Comparison of ENCODE assay signal across 12 cellular contexts in the genomic region with DNA sequence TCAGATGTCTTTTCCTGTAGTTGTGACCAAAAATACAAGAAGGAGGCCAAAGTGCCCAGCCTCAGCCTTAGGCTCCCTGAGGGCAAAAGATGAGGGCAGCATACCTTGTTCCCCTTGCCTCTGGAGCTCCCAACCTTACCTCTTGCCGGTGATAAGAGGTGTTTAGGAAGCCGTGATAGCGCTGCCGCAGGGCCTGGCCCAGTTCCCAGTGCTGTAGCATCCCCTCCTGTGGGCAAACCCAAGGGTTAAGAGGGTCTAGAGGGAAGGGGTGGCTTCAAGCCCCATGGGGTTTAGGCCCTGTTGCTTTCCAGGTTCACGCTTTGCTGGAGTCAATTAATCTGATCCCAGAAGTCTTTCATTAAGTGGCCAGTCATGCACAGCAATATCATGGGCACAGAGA. TPM values are rescaled to one million over a fixed set of nuclear protein-coding genes. Genes with fewer than 3 reads are reported as not detected.
DNase-seq lines count a peak whose midpoint lies in the region; ATAC-seq and TF ChIP-seq lines count a peak whose summit lies in the region.
"Had no signal": no experiment of that assay in that cellular context is flagged by ENCODE, and none has a peak within 500 bp of the region (broad histone marks: within the 10 kb centered on the region; RNA-seq: fewer than 3 reads in every experiment).

No MANE protein-coding gene starts in this region.

- peak overlapping the region; percentile 82 for H3K4me2 ChIP-seq in hepatocyte

- H3K4me1 ChIP-seq in hepatocyte (ENCODE audit: insufficient read depth), result peaks cover 8% of the 10 kb centered on the region
- H3K4me1 ChIP-seq in skeletal muscle tissue (ENCODE audit: control insufficient read depth in 3 of 3, insufficient read depth in 3 of 3, low read length in 3 of 3), result peaks cover 23 to 30% (median 27%) of the 10 kb centered on the region in 3 donors

- no peaks in the 10 kb centered on the region for H4K20me1 ChIP-seq in hepatocyte (ENCODE audit: insufficient read depth, poor library complexity, severe bottlenecking)

- no peak for TF ChIP-seq CTCF in hepatocyte (IDR thresholded peaks at IDR 0.05; ENCODE audit: poor library complexity)

- H3K36me3 Mint-ChIP-seq in T-helper 1 cell treated with Interleukin-12 subunit alpha and Interleukin-12 subunit beta and Interleukin-4 antibody, amounts not matched to agents 30 μg/mL and 1 μg/mL, for 36 hours (ENCODE audit: low read depth), result peaks cover 15% of the 10 kb centered on the region
- H3K36me3 Mint-ChIP-seq in T-helper 17 cell (ENCODE audit: low read depth), result no peaks in the 10 kb centered on the region

- H3K27me3 Mint-ChIP-seq in T-helper 1 cell treated with Interleukin-12 subunit alpha and Interleukin-12 subunit beta and Interleukin-4 antibody, amounts not matched to agents 30 μg/mL and 1 μg/mL, for 36 hours (ENCODE audit: low read depth), result no peaks in the 10 kb centered on the region
- H3K27me3 Mint-ChIP-seq in T-helper 17 cell, result no peaks in the 10 kb centered on the region

- H3K79me2 ChIP-seq in hepatocyte, result peaks cover 15% of the 10 kb centered on the region

- H3K9me3 Mint-ChIP-seq in T-helper 1 cell treated with Interleukin-12 subunit alpha and Interleukin-12 subunit beta and Interleukin-4 antibody, amounts not matched to agents 30 μg/mL and 1 μg/mL, for 36 hours, result no peaks in the 10 kb centered on the region

- H3K9ac ChIP-seq in skeletal muscle tissue (ENCODE audit: low read depth in 1 of 3, low read length in 3 of 3), result peak overlapping the region in 1 of 3 donors; percentile 97

- 89% methylated on average over 5 of the region's 5 CpGs for WGBS in hepatocyte (ENCODE audit: low lambda C conversion rate, missing lambda C conversion rate)

- H3K4me3 ChIP-seq in hepatocyte (no peak overlapping the region), skeletal muscle tissue (ENCODE audit: low read length in 3 of 3) (peak overlapping the region; percentile 92 to 100 (median 100))

- ATAC-seq in T-helper 17 cell (no peak), HG03439 (IDR thresholded peaks at IDR 0.05; ENCODE audit: unreplicated experiment) (no peak)

- H2AFZ ChIP-seq in hepatocyte, result no peak overlapping the region

- H3K9me3 ChIP-seq in T-helper 17 cell (ENCODE audit: control insufficient read depth, low read length, poor library complexity, severe bottlenecking) (no peaks in the 10 kb centered on the region), hepatocyte (ENCODE audit: low read depth) (no peaks in the 10 kb centered on the region), skeletal muscle tissue (ENCODE audit: control insufficient read depth in 3 of 3, low read length in 3 of 3) (no peaks in the 10 kb centered on the region)
- H3K9me3 ChIP-seq: tibial nerve had no signal

- no peaks in the 10 kb centered on the region for H3K9me2 ChIP-seq in hepatocyte (replicated peaks; ENCODE audit: insufficient read depth)

- no peaks in the 10 kb centered on the region for H3K27me3 ChIP-seq in hepatocyte
- no peaks in the 10 kb centered on the region for H3K27me3 ChIP-seq in skeletal muscle tissue (ENCODE audit: control insufficient read depth in 3 of 3, insufficient read depth in 3 of 3, low read length in 3 of 3)
- H3K27me3 ChIP-seq: tibial nerve had no signal

- peaks cover 16% of the 10 kb centered on the region for H3K4me1 Mint-ChIP-seq in T-helper 1 cell treated with Interleukin-12 subunit alpha and Interleukin-12 subunit beta and Interleukin-4 antibody, amounts not matched to agents 30 μg/mL and 1 μg/mL, for 36 hours (ENCODE audit: low read depth)
- H3K4me1 Mint-ChIP-seq in T-helper 17 cell, result peaks cover 16% of the 10 kb centered on the region

- H3K27ac ChIP-seq in hepatocyte (no peak overlapping the region), skeletal muscle tissue (ENCODE audit: low read depth, low read length) (no peak overlapping the region)

- H3K4me3 Mint-ChIP-seq in T-helper 1 cell treated with Interleukin-12 subunit alpha and Interleukin-12 subunit beta and Interleukin-4 antibody, amounts not matched to agents 30 μg/mL and 1 μg/mL, for 36 hours, result peak overlapping the region; percentile 95
- peak overlapping the region; percentile 99 for H3K4me3 Mint-ChIP-seq in T-helper 17 cell

- DNase-seq in T-helper 1 cell (no peak), T-helper 17 cell (no peak), hepatocyte (ENCODE audit: low spot score) (no peak), NCI-H524 treated with DMSO at 0.1 percent for 48 hours (lab: John Stamatoyannopoulos, UW) (no peak)
- DNase-seq in stimulated activated CD4-positive, alpha-beta T cell treated with anti-CD3 and anti-CD28 coated beads, Interleukin-2, amount 100 ng/mL, for 48 hours, result no peak
- DNase-seq: 8988T, NCI-H748 treated with DMSO at 0.1 percent for 48 hours, retina had no signal

- H3K36me3 ChIP-seq in hepatocyte (replicated peaks; ENCODE audit: insufficient read depth, low read depth) (no peaks in the 10 kb centered on the region), skeletal muscle tissue (ENCODE audit: control insufficient read depth in 3 of 3, insufficient read depth in 3 of 3, low read length in 3 of 3) (peaks cover 38 to 40% (median 39%) of the 10 kb centered on the region in 3 donors)

- H3K27ac Mint-ChIP-seq in T-helper 1 cell treated with Interleukin-12 subunit alpha and Interleukin-12 subunit beta and Interleukin-4 antibody, amounts not matched to agents 30 μg/mL and 1 μg/mL, for 36 hours, result peak overlapping the region; percentile 93
- H3K27ac Mint-ChIP-seq in T-helper 17 cell, result peak overlapping the region; percentile 2

RNA-seq across cellular contexts. Expression of gene ACP2, which starts 1.1 kb away (rescaled TPM):
- total RNA-seq in T-helper 17 cell, result 10 to 100 TPM; 19.6 to 23.1 TPM
- 31.5 and 40.3 TPM in 2 replicates for total RNA-seq in hepatocyte
- polyA plus RNA-seq in hepatocyte, result 26.5 and 29.6 TPM in 2 replicates
- 11.5 TPM for total RNA-seq in skeletal muscle tissue

RNA-seq across cellular contexts. Expression of gene NR1H3, which starts 10.3 kb away (rescaled TPM):
- total RNA-seq in T-helper 17 cell, result 1 to 10 TPM; 2.2 to 4.3 TPM
- total RNA-seq in hepatocyte, result 40.8 and 49.5 TPM in 2 replicates
- polyA plus RNA-seq in hepatocyte, result 41.5 and 43.1 TPM in 2 replicates
- total RNA-seq in skeletal muscle tissue, result 23.5 TPM

RNA-seq across cellular contexts. Expression of gene MADD, which starts 22.4 kb away (rescaled TPM):
- 100 to 1,000 TPM; 155 to 209 TPM for total RNA-seq in T-helper 17 cell
- total RNA-seq in hepatocyte, result 19.1 and 28.0 TPM in 2 replicates
- polyA plus RNA-seq in hepatocyte, result 17.6 and 19.6 TPM in 2 replicates
- total RNA-seq in skeletal muscle tissue, result 15.7 TPM

RNA-seq across cellular contexts. Expression of gene DDB2, which starts 32.7 kb away (rescaled TPM):
- total RNA-seq in T-helper 17 cell (10 to 100 TPM; 75.3 to 77.0 TPM), hepatocyte (17.2 and 17.7 TPM in 2 replicates), skeletal muscle tissue (7.8 TPM)
- polyA plus RNA-seq in hepatocyte, result 25.7 and 28.2 TPM in 2 replicates
